1 cellular context compared by ENCODE assay signal in genomic region chr14:100554696-100555320, GRCh38.
TF ChIP-seq lines count a peak whose summit lies in the region.

No MANE protein-coding gene starts in this region.

TF ChIP-seq in GM23338, 12 proteins besides CTCF, POLR2A, EP300 and RAD21 (continued from another document):
- TF ChIP-seq ZNF462 (CRISPR knock-in tag; IDR thresholded peaks at IDR 0.05) (no peak), NANOG (IDR thresholded peaks at IDR 0.05; ENCODE audit: borderline replicate concordance) (no peak), EZH2phosphoT487 (IDR thresholded peaks at IDR 0.05; ENCODE audit: unreplicated experiment) (no peak), ETS1 (IDR thresholded peaks at IDR 0.05) (no peak), CREB1 (CRISPR knock-in tag; IDR thresholded peaks at IDR 0.05; ENCODE audit: low read depth) (no peak), POLR2AphosphoS5 (IDR thresholded peaks at IDR 0.05; ENCODE audit: low read depth) (no peak), ZNF331 (CRISPR knock-in tag; IDR thresholded peaks at IDR 0.05; ENCODE audit: low read depth) (no peak), ZNF114 (CRISPR knock-in tag; IDR thresholded peaks at IDR 0.05) (no peak)
TF ChIP-seq in GM23338: peak in this region for 0.
